ENCODE assay signal across 8 cellular contexts in genomic region chr3:11272913-11273574, GRCh38. TPM values are rescaled to one million over a fixed set of nuclear protein-coding genes. Genes with fewer than 3 reads are reported as not detected.
DNase-seq lines count a peak whose midpoint lies in the region; ATAC-seq, FAIRE-seq and TF ChIP-seq lines count a peak whose summit lies in the region.

No MANE protein-coding gene starts in this region.

- no peaks in the 10 kb centered on the region for H3K9me3 ChIP-seq in cardiac muscle cell (ENCODE audit: low read depth)
- H3K9me3 ChIP-seq in tibial nerve, result peaks cover 0 to 8% (median 0%) of the 10 kb centered on the region in 4 donors

- POLR2A ChIA-PET in activated naive CD8-positive, alpha-beta T cell treated with anti-CD3 and anti-CD28 coated beads, Interleukin-2, amount 10 ng/mL, durations not matched to agents 7 days and 5 days (lab: Charles Lee), result interaction anchor here (0.7 to 3.4 kb wide), 11 partner anchors 9 to 371 kb away, joined by 3 to 96 read pairs (median 4); partner anchors contain the start of gene VGLL4

- DNase-seq in cardiac muscle cell (ENCODE audit: low read depth in 1 of 2, low spot score in 1 of 2) (no peak), left ventricle myocardium superior (no peak), tibial nerve (ENCODE audit: low spot score in 2 of 2) (no peak), SK-N-DZ (ENCODE audit: low spot score) (no peak), frontal cortex (ENCODE audit: low spot score in 2 of 2) (no peak), AG08395 (ENCODE audit: low spot score) (no peak)
- no peak for DNase-seq in activated naive CD8-positive, alpha-beta T cell treated with anti-CD3 and anti-CD28 coated beads, Interleukin-2, amount 10 ng/mL, durations not matched to agents 7 days and 5 days

- intact Hi-C loops in left ventricle myocardium superior (cut with micrococcal nuclease), result no loop called here

- H3K27ac Mint-ChIP-seq in activated naive CD8-positive, alpha-beta T cell treated with anti-CD3 and anti-CD28 coated beads, Interleukin-2, amount 10 ng/mL, durations not matched to agents 7 days and 5 days, result peak overlapping the region; percentile 97

- H3K9me3 Mint-ChIP-seq in activated naive CD8-positive, alpha-beta T cell treated with anti-CD3 and anti-CD28 coated beads, Interleukin-2, amount 10 ng/mL, durations not matched to agents 7 days and 5 days, result peaks cover 4% of the 10 kb centered on the region

- peaks cover 28% of the 10 kb centered on the region for H3K36me3 Mint-ChIP-seq in activated naive CD8-positive, alpha-beta T cell treated with anti-CD3 and anti-CD28 coated beads, Interleukin-2, amount 10 ng/mL, durations not matched to agents 7 days and 5 days

- no peaks in the 10 kb centered on the region for H3K36me3 ChIP-seq in cardiac muscle cell
- peaks cover 0 to 17% (median 0%) of the 10 kb centered on the region in 3 donors for H3K36me3 ChIP-seq in tibial nerve

- peaks cover 42% of the 10 kb centered on the region for H3K4me1 Mint-ChIP-seq in activated naive CD8-positive, alpha-beta T cell treated with anti-CD3 and anti-CD28 coated beads, Interleukin-2, amount 10 ng/mL, durations not matched to agents 7 days and 5 days

- peak overlapping the region; percentile 96 for H3K4me3 Mint-ChIP-seq in activated naive CD8-positive, alpha-beta T cell treated with anti-CD3 and anti-CD28 coated beads, Interleukin-2, amount 10 ng/mL, durations not matched to agents 7 days and 5 days

- H3K27me3 ChIP-seq in cardiac muscle cell, result no peaks in the 10 kb centered on the region
- H3K27me3 ChIP-seq in layer of hippocampus (ENCODE audit: control insufficient read depth, insufficient read depth, low read length), result no peaks in the 10 kb centered on the region
- no peaks in the 10 kb centered on the region for H3K27me3 ChIP-seq in tibial nerve

- ATAC-seq in left ventricle myocardium superior, result no peak
- no peak for ATAC-seq in activated naive CD8-positive, alpha-beta T cell treated with anti-CD3 and anti-CD28 coated beads, Interleukin-2, amount 10 ng/mL, durations not matched to agents 7 days and 5 days (ENCODE audit: low read depth)

- no peak for TF ChIP-seq POLR2A in tibial nerve (IDR thresholded peaks at IDR 0.05)

- H3K4me3 ChIP-seq in cardiac muscle cell (peak overlapping the region; percentile 61), tibial nerve (peak overlapping the region; percentile 54 to 85 (median 71))

- H3K27me3 Mint-ChIP-seq in activated naive CD8-positive, alpha-beta T cell treated with anti-CD3 and anti-CD28 coated beads, Interleukin-2, amount 10 ng/mL, durations not matched to agents 7 days and 5 days, result no peaks in the 10 kb centered on the region

- no peaks in the 10 kb centered on the region for H3K4me1 ChIP-seq in cardiac muscle cell (ENCODE audit: low read depth)
- peaks cover 0 to 30% (median 11%) of the 10 kb centered on the region in 4 donors for H3K4me1 ChIP-seq in tibial nerve

- TF ChIP-seq CTCF in cardiac muscle cell (IDR thresholded peaks at IDR 0.05; ENCODE audit: low read depth, low read length), result no peak
- TF ChIP-seq CTCF in tibial nerve (IDR thresholded peaks at IDR 0.05), result no peak

- TF ChIP-seq EP300 in tibial nerve (IDR thresholded peaks at IDR 0.05), result no peak

- 4 to 5% methylated on average over 9 of the region's 9 CpGs for WGBS in tibial nerve, 2 donors

- H3K27ac ChIP-seq in cardiac muscle cell (peak overlapping the region; percentile 72), layer of hippocampus (ENCODE audit: low read depth, low read length) (peak overlapping the region; percentile 80), tibial nerve (peak overlapping the region in 3 of 4 donors; percentile 86 to 93 (median 88))

- no peak for FAIRE-seq in frontal cortex (lab: Jason Lieb, UNC)

RNA-seq across cellular contexts. Expression of gene ATG7, which starts 0.8 kb away (rescaled TPM):
- total RNA-seq in cardiac muscle cell (20.5 and 22.9 TPM in 2 replicates), left ventricle myocardium superior (15.9 TPM), tibial nerve (10 to 100 TPM; 71.0 to 94.0 (median 76.2) TPM), frontal cortex (19.2 TPM)
- 22.2 and 24.1 TPM in 2 replicates for polyA plus RNA-seq in cardiac muscle cell
- total RNA-seq in activated naive CD8-positive, alpha-beta T cell treated with anti-CD3 and anti-CD28 coated beads, Interleukin-2, amount 10 ng/mL, durations not matched to agents 7 days and 5 days, result 10 to 100 TPM; 26.4 to 28.6 TPM
- 31.4 and 37.8 TPM in 2 replicates for polyA plus RNA-seq in SK-N-DZ (2014; cell fraction: cytosol; rRNA removed)
- 30.9 and 35.2 TPM in 2 replicates for polyA plus RNA-seq in SK-N-DZ (2014; cell fraction: nucleus; rRNA removed)
